In genomic region chr11:66438009-66438503, GRCh38 we compare ENCODE assay signal across 8 cellular contexts. TPM values are rescaled to one million over a fixed set of nuclear protein-coding genes. Genes with fewer than 3 reads are reported as not detected.
DNase-seq lines count a peak whose midpoint lies in the region; ATAC-seq, FAIRE-seq and TF ChIP-seq lines count a peak whose summit lies in the region.

No MANE protein-coding gene starts in this region.

- peaks cover 7% of the 10 kb centered on the region for H3K9me3 ChIP-seq in left ventricle myocardium inferior (replicated peaks)
- H3K9me3 ChIP-seq in GM12878 (replicated peaks; ENCODE audit: control insufficient read depth, insufficient read depth, low read length), result no peaks in the 10 kb centered on the region; the same call in 2 of the 3 replicates
- H3K9me3 ChIP-seq in uterus, result no peaks in the 10 kb centered on the region

- H3K27ac ChIP-seq in left ventricle myocardium inferior (replicated peaks), result peak overlapping the region; percentile 90
- H3K27ac ChIP-seq in GM12878 (ENCODE audit: control insufficient read depth, insufficient read depth), result peak overlapping the region; percentile 85
- peak overlapping the region; percentile 79 to 87 for H3K27ac ChIP-seq in uterus

- intact Hi-C loops in left ventricle myocardium inferior (cut with micrococcal nuclease) (no loop called here), left cardiac atrium (cut with DNase I) (no loop called here), GM12878 (cut with micrococcal nuclease; ENCODE audit: unreplicated experiment) (loop anchor here (10.0 kb wide), 1 partner anchor 237 kb away; the partner anchor contains the start of gene RBM4B), uterus (cut with DNase I; ENCODE audit: low total_unique reads) (loop anchor here (5.0 kb wide), 1 partner anchor 36 kb away; no protein-coding TSS in a partner anchor)

- H3K4me1 Mint-ChIP-seq in memory B cell, result peaks cover 8% of the 10 kb centered on the region

- peaks cover 13% of the 10 kb centered on the region for H3K36me3 Mint-ChIP-seq in memory B cell

- WGBS in GM12878 (ENCODE audit: insufficient coverage, insufficient replicate concordance, low lambda C conversion rate, missing lambda C conversion rate), result 3% methylated on average over 12 of the region's 12 CpGs

- peak; percentile 52 for FAIRE-seq in GM12878 (lab: Jason Lieb, UNC)

- H3K27me3 Mint-ChIP-seq in memory B cell, result no peaks in the 10 kb centered on the region

- peak overlapping the region; percentile 97 for H2AFZ ChIP-seq in GM12878 (ENCODE audit: control insufficient read depth, low read depth, low read length)

- no peaks in the 10 kb centered on the region for H4K20me1 ChIP-seq in GM12878 (ENCODE audit: control insufficient read depth, insufficient read depth)

- peak overlapping the region; percentile 98 for H3K4me2 ChIP-seq in GM12878 (ENCODE audit: control insufficient read depth, insufficient read depth)

- peak overlapping the region; percentile 75 for H3K9ac ChIP-seq in GM12878 (ENCODE audit: control insufficient read depth, insufficient read depth, low read length)

- TF ChIP-seq RAD21 in GM12878 (IDR thresholded peaks at IDR 0.05; ENCODE audit: insufficient read depth, low read depth, low read length), result no peak

- no peak for TF ChIP-seq EP300 in GM12878 (IDR thresholded peaks at IDR 0.05; ENCODE audit: borderline replicate concordance in 1 of 2, control insufficient read depth in 1 of 2, low read depth in 2 of 2, low read length in 2 of 2)

- peak overlapping the region; percentile 93 for H3K27ac Mint-ChIP-seq in memory B cell

- peak overlapping the region; percentile 86 for H3K4me3 ChIP-seq in left ventricle myocardium inferior
- peak overlapping the region; percentile 98 for H3K4me3 ChIP-seq in GM12878
- H3K4me3 ChIP-seq in uterus, result peak overlapping the region; percentile 70 to 77

- in situ Hi-C loops in GM12878 (cut with MboI), result no loop called here

- TF ChIP-seq POLR2A in GM12878 (IDR thresholded peaks at IDR 0.05; ENCODE audit: low read depth, low read length) (no peak), uterus (IDR thresholded peaks at IDR 0.05) (no peak)

- CTCF ChIA-PET in GM12878 (lab: Yijun Ruan, JAX), result interaction anchor here (1.0 to 5.1 kb wide), 15 partner anchors 9 to 240 kb away, joined by 3 to 46 read pairs (median 18); partner anchors contain the start of genes DPP3, PELI3, RBM4B and YIF1A

- no peaks in the 10 kb centered on the region for H3K9me3 Mint-ChIP-seq in memory B cell

- POLR2A ChIA-PET in GM12878 (lab: Charles Lee), result interaction anchor here (0.7 to 1.4 kb wide), 7 partner anchors 11 to 239 kb away, joined by 3 to 5 read pairs (median 3); partner anchors contain the start of genes DPP3, PELI3 and RBM4B

- SMC1A ChIA-PET in GM12878 (lab: Charles Lee; ENCODE audit: uncharacterized antibody, unreplicated experiment), result interaction anchor here (0.8 to 1.7 kb wide), 12 partner anchors 8 to 242 kb away, joined by 3 to 8 read pairs (median 5); partner anchors contain the start of genes BRMS1, DPP3, NPAS4 and RBM4B

- no peak for DNase-seq in left ventricle myocardium inferior
- no peak for DNase-seq in left cardiac atrium
- DNase-seq in GM12878 (ENCODE audit: low read depth, low spot score), result no peak
- DNase-seq in memory B cell (ENCODE audit: low spot score in 2 of 2), result no peak
- no peak for DNase-seq in uterus
- no peak for DNase-seq in NCI-H2171 (lab: John Stamatoyannopoulos, UW)
- no peak for DNase-seq in NCI-H524 (lab: John Stamatoyannopoulos, UW)
- DNase-seq in ecto neural progenitor cell (ENCODE audit: low spot score), result no peak

- peaks cover 15% of the 10 kb centered on the region for H3K4me1 ChIP-seq in left ventricle myocardium inferior
- H3K4me1 ChIP-seq in GM12878 (ENCODE audit: control insufficient read depth, insufficient read depth, low read length), result no peaks in the 10 kb centered on the region
- H3K4me1 ChIP-seq in uterus, result no peaks in the 10 kb centered on the region

- no TSS peak for BruUV-seq in GM12878 (replicated peaks; lab: Mats Ljungman, UMichigan)

- H3K27me3 ChIP-seq in left ventricle myocardium inferior (ENCODE audit: low read depth) (no peaks in the 10 kb centered on the region), GM12878 (replicated peaks in 1 of 2; ENCODE audit: control insufficient read depth in 2 of 2, insufficient read depth in 2 of 2, low read length in 1 of 2) (no peaks in the 10 kb centered on the region), uterus (no peaks in the 10 kb centered on the region)

- peak overlapping the region; percentile 95 for H3K4me3 Mint-ChIP-seq in memory B cell

- RAD21 ChIA-PET in GM12878 (lab: Charles Lee; ENCODE audit: unreplicated experiment), result interaction anchor here (0.7 to 2.2 kb wide), 12 partner anchors 17 to 240 kb away, joined by 3 to 23 read pairs (median 7); partner anchors contain the start of genes DPP3, NPAS4, PELI3 and RBM4B

- peaks cover 35% of the 10 kb centered on the region for H3K36me3 ChIP-seq in left ventricle myocardium inferior
- H3K36me3 ChIP-seq in GM12878 (ENCODE audit: control insufficient read depth in 2 of 2, insufficient read depth in 2 of 2, low read length in 1 of 2), result peaks cover 0 to 2% of the 10 kb centered on the region in 2 experiments; a peak in 3 of 4 replicates
- H3K36me3 ChIP-seq in uterus, result no peaks in the 10 kb centered on the region

- ATAC-seq in left cardiac atrium, result no peak
- no peak for ATAC-seq in GM12878
- ATAC-seq in memory B cell (ENCODE audit: low read depth), result no peak

- peaks cover 5% of the 10 kb centered on the region for H3K79me2 ChIP-seq in GM12878 (ENCODE audit: control insufficient read depth, insufficient read depth, low read length)

- no peak for TF ChIP-seq CTCF in left ventricle myocardium inferior (IDR thresholded peaks at IDR 0.05; ENCODE audit: borderline replicate concordance)
- no peak for TF ChIP-seq CTCF in GM12878 (IDR thresholded peaks at IDR 0.05 in 2 of 3, conservative IDR thresholded peaks at IDR 0.05 in 1 of 3; ENCODE audit: control insufficient read depth in 2 of 3, extremely low read depth in 1 of 3, insufficient read depth in 1 of 3, low read depth in 3 of 3, low read length in 3 of 3)
- TF ChIP-seq CTCF in uterus (IDR thresholded peaks at IDR 0.05), result no peak

RNA-seq across cellular contexts. Expression of gene MRPL11, which starts 0.6 kb away (rescaled TPM):
- 53.8 TPM for total RNA-seq in left ventricle myocardium inferior
- total RNA-seq in left cardiac atrium, result 10 to 100 TPM; 43.1 to 47.0 TPM
- 7.5 and 9.0 TPM in 2 replicates for total RNA-seq in GM12878 (2013; cell fraction: nucleolus; rRNA removed)
- 109 and 114 TPM in 2 replicates for total RNA-seq in GM12878 (2014; rRNA removed)
- 62.0 and 76.2 TPM in 2 replicates for total RNA-seq in GM12878 (2014; rRNA removed; fragmentation: Illumina TruSeq; extraction: Trizol)
- total RNA-seq in GM12878 (2021), result 110 and 115 TPM in 2 replicates
- 76.1 TPM for polyA plus RNA-seq in GM12878 (2011; ENCODE audit: low read depth)
- polyA plus RNA-seq in GM12878 (2011; rRNA removed), result 95.8 and 108 TPM in 2 replicates
- polyA plus RNA-seq in GM12878 (2011; cell fraction: cytosol; rRNA removed), result 114 and 125 TPM in 2 replicates
- 57.9 and 60.2 TPM in 2 replicates for polyA plus RNA-seq in GM12878 (2011; cell fraction: nucleus; rRNA removed)
- polyA plus RNA-seq in GM12878 (2012), result 79.6 and 82.2 TPM in 2 replicates
- 61.9 and 87.0 TPM in 2 replicates for polyA plus RNA-seq in GM12878 (2014; fragmentation: Illumina TruSeq; extraction: Trizol)
- polyA plus RNA-seq in GM12878 (2014; fragmentation: Nextera tagmentation; extraction: Ambion mirVana), result 10 to 100 TPM; 43.5 to 80.9 TPM
- 161 and 178 TPM in 2 replicates for polyA plus RNA-seq in GM12878 (2014; rRNA removed)
- 100 to 1,000 TPM; 242 to 248 TPM for polyA plus RNA-seq in GM12878 (2016; fragmentation: Nextera tagmentation; extraction: Ambion mirVana)
- 30.4 and 48.3 TPM in 2 replicates for polyA minus RNA-seq in GM12878 (2011; rRNA and poly(A)+ RNA removed)
- 11.4 and 15.9 TPM in 2 replicates for polyA minus RNA-seq in GM12878 (2011; cell fraction: cytosol; rRNA and poly(A)+ RNA removed)
- polyA minus RNA-seq in GM12878 (2011; cell fraction: nucleus; rRNA and poly(A)+ RNA removed), result 3.3 and 3.5 TPM in 2 replicates
- total RNA-seq in uterus, result 10 to 100 TPM; 28.7 to 57.9 (median 33.4) TPM

RNA-seq across cellular contexts. Expression of gene NPAS4, which starts 17.2 kb away (rescaled TPM):
- total RNA-seq in left ventricle myocardium inferior (not detected), left cardiac atrium (under 1 TPM; 0.18 to 0.68 TPM), GM12878 (2014; rRNA removed) (0.06 TPM in 1 of 2 replicates, not detected in the other), GM12878 (2014; rRNA removed; fragmentation: Illumina TruSeq; extraction: Trizol) (not detected in 2 replicates), GM12878 (2021) (not detected in 2 replicates), uterus (10 to 100 TPM in 1 of 4 donors, 1 to 10 TPM in 1, under 1 TPM in 1, not detected in 1; 0.97 to 12.6 (median 1.5) TPM)
- total RNA-seq in GM12878 (2013; cell fraction: nucleolus; rRNA removed), result not detected in 2 replicates
- not detected for polyA plus RNA-seq in GM12878 (2011; ENCODE audit: low read depth)
- polyA plus RNA-seq in GM12878 (2011; rRNA removed) (0.03 TPM in 1 of 2 replicates, not detected in the other), GM12878 (2014; fragmentation: Illumina TruSeq; extraction: Trizol) (not detected in 2 replicates), GM12878 (2014; fragmentation: Nextera tagmentation; extraction: Ambion mirVana) (not detected), GM12878 (2014; rRNA removed) (0.14 and 0.18 TPM in 2 replicates), GM12878 (2016; fragmentation: Nextera tagmentation; extraction: Ambion mirVana) (not detected)
- not detected in 2 replicates for polyA plus RNA-seq in GM12878 (2011; cell fraction: cytosol; rRNA removed)
- 0.04 and 0.06 TPM in 2 replicates for polyA plus RNA-seq in GM12878 (2011; cell fraction: nucleus; rRNA removed)
- polyA plus RNA-seq in GM12878 (2012), result 0.04 and 0.18 TPM in 2 replicates
- polyA minus RNA-seq in GM12878 (2011; rRNA and poly(A)+ RNA removed), result not detected in 2 replicates
- not detected in 2 replicates for polyA minus RNA-seq in GM12878 (2011; cell fraction: cytosol; rRNA and poly(A)+ RNA removed)
- polyA minus RNA-seq in GM12878 (2011; cell fraction: nucleus; rRNA and poly(A)+ RNA removed), result not detected in 2 replicates

RNA-seq across cellular contexts. Expression of gene PELI3, which starts 28.6 kb away (rescaled TPM):
- total RNA-seq in left ventricle myocardium inferior (7.3 TPM), left cardiac atrium (10 to 100 TPM in 1 of 2 donors, 1 to 10 TPM in 1; 9.1 to 11.0 TPM), GM12878 (2014; rRNA removed) (0.98 and 1.1 TPM in 2 replicates), GM12878 (2014; rRNA removed; fragmentation: Illumina TruSeq; extraction: Trizol) (0.54 and 0.97 TPM in 2 replicates), GM12878 (2021) (1.5 and 1.8 TPM in 2 replicates), uterus (10 to 100 TPM; 13.8 to 35.0 (median 24.0) TPM)
- 28.8 and 30.6 TPM in 2 replicates for total RNA-seq in GM12878 (2013; cell fraction: nucleolus; rRNA removed)
- 0.49 TPM for polyA plus RNA-seq in GM12878 (2011; ENCODE audit: low read depth)
- polyA plus RNA-seq in GM12878 (2011; rRNA removed) (0.66 and 1.0 TPM in 2 replicates), GM12878 (2014; fragmentation: Illumina TruSeq; extraction: Trizol) (0.21 and 0.29 TPM in 2 replicates), GM12878 (2014; fragmentation: Nextera tagmentation; extraction: Ambion mirVana) (under 1 TPM; 0.14 to 0.20 TPM), GM12878 (2014; rRNA removed) (0.86 and 1.1 TPM in 2 replicates), GM12878 (2016; fragmentation: Nextera tagmentation; extraction: Ambion mirVana) (under 1 TPM; 0.53 to 0.78 TPM)
- 1.4 and 1.7 TPM in 2 replicates for polyA plus RNA-seq in GM12878 (2011; cell fraction: cytosol; rRNA removed)
- polyA plus RNA-seq in GM12878 (2011; cell fraction: nucleus; rRNA removed), result 2.5 and 3.1 TPM in 2 replicates
- 1.6 and 1.7 TPM in 2 replicates for polyA plus RNA-seq in GM12878 (2012)
- polyA minus RNA-seq in GM12878 (2011; rRNA and poly(A)+ RNA removed), result 1.8 and 3.2 TPM in 2 replicates
- 0.52 and 0.80 TPM in 2 replicates for polyA minus RNA-seq in GM12878 (2011; cell fraction: cytosol; rRNA and poly(A)+ RNA removed)
- polyA minus RNA-seq in GM12878 (2011; cell fraction: nucleus; rRNA and poly(A)+ RNA removed), result 3.7 and 4.9 TPM in 2 replicates

RNA-seq across cellular contexts. Expression of gene DPP3, which starts 42.2 kb away (rescaled TPM):
- 13.6 TPM for total RNA-seq in left ventricle myocardium inferior
- total RNA-seq in left cardiac atrium, result 10 to 100 TPM; 18.5 TPM
- total RNA-seq in GM12878 (2013; cell fraction: nucleolus; rRNA removed), result 39.3 and 49.1 TPM in 2 replicates
- total RNA-seq in GM12878 (2014; rRNA removed), result 114 and 117 TPM in 2 replicates
- 44.6 and 47.9 TPM in 2 replicates for total RNA-seq in GM12878 (2014; rRNA removed; fragmentation: Illumina TruSeq; extraction: Trizol)
- total RNA-seq in GM12878 (2021), result 86.4 and 102 TPM in 2 replicates
- 14.1 TPM for polyA plus RNA-seq in GM12878 (2011; ENCODE audit: low read depth)
- 34.9 and 73.1 TPM in 2 replicates for polyA plus RNA-seq in GM12878 (2011; rRNA removed)
- 68.1 and 103 TPM in 2 replicates for polyA plus RNA-seq in GM12878 (2011; cell fraction: cytosol; rRNA removed)
- polyA plus RNA-seq in GM12878 (2011; cell fraction: nucleus; rRNA removed), result 162 and 230 TPM in 2 replicates
- polyA plus RNA-seq in GM12878 (2012), result 37.5 and 47.0 TPM in 2 replicates
- polyA plus RNA-seq in GM12878 (2014; fragmentation: Illumina TruSeq; extraction: Trizol), result 33.5 and 51.2 TPM in 2 replicates
- 1 to 10 TPM; 6.0 to 6.3 TPM for polyA plus RNA-seq in GM12878 (2014; fragmentation: Nextera tagmentation; extraction: Ambion mirVana)
- polyA plus RNA-seq in GM12878 (2014; rRNA removed), result 79.7 and 83.1 TPM in 2 replicates
- polyA plus RNA-seq in GM12878 (2016; fragmentation: Nextera tagmentation; extraction: Ambion mirVana), result 10 to 100 TPM; 85.6 to 95.7 TPM
- 107 and 194 TPM in 2 replicates for polyA minus RNA-seq in GM12878 (2011; rRNA and poly(A)+ RNA removed)
- 88.1 and 98.5 TPM in 2 replicates for polyA minus RNA-seq in GM12878 (2011; cell fraction: cytosol; rRNA and poly(A)+ RNA removed)
- 75.1 and 117 TPM in 2 replicates for polyA minus RNA-seq in GM12878 (2011; cell fraction: nucleus; rRNA and poly(A)+ RNA removed)
- total RNA-seq in uterus, result 10 to 100 TPM in 2 of 4 donors, 1 to 10 TPM in 2; 2.1 to 14.1 (median 8.7) TPM

Comparison
In these comparisons a context has a peak if more than half of its experiments do, and no peak if none do; other contexts are left out.
1. intact Hi-C loops: an anchor here in GM12878 (10.0 kb wide) and uterus (5.0 kb wide); none called in left ventricle myocardium inferior and left cardiac atrium.